7 cellular contexts compared by ENCODE assay signal in genomic region chr16:74939688-74940087, GRCh38. TPM values are rescaled to one million over a fixed set of nuclear protein-coding genes. Genes with fewer than 3 reads are reported as not detected.
"Had no signal": no experiment of that assay in that cellular context is flagged by ENCODE, and none has a peak within 500 bp of the region (broad histone marks: within the 10 kb centered on the region; RNA-seq: fewer than 3 reads in every experiment).

No MANE protein-coding gene starts in this region.

- H2AFZ ChIP-seq: GM23338 had no signal

- DNase-seq: H9, HCEC 1CT, KBM-7 had no signal

- H3K27ac ChIP-seq: HL-60, KMS-11 had no signal

- H3K27ac Mint-ChIP-seq: GM23338, H9, IgD-negative memory B cell had no signal

- H3K4me1 Mint-ChIP-seq: GM23338, H9 had no signal

- H3K27me3 Mint-ChIP-seq: IgD-negative memory B cell had no signal

- ATAC-seq: GM23338 had no signal

- H3K4me3 Mint-ChIP-seq: GM23338, H9, IgD-negative memory B cell had no signal

- H3K9ac ChIP-seq: KMS-11 had no signal

- H3K4me2 ChIP-seq: GM23338, KMS-11 had no signal

- H3K4me3 ChIP-seq: GM23338 had no signal

- H3K9me3 Mint-ChIP-seq: GM23338, H9, IgD-negative memory B cell had no signal

RNA-seq across cellular contexts. Expression of gene ZNRF1, which starts 59.1 kb away (rescaled TPM):
- polyA plus RNA-seq: IgD-negative memory B cell had no signal
